ENCODE assay signal across 20 cellular contexts in genomic region chr14:97757491-97757890, GRCh38.
"Had no signal": no experiment of that assay in that cellular context is flagged by ENCODE, and none has a peak within 500 bp of the region (broad histone marks: within the 10 kb centered on the region; RNA-seq: fewer than 3 reads in every experiment).

No MANE protein-coding gene starts in this region.

- H3K4me1 Mint-ChIP-seq: memory B cell; stimulated activated memory B cell treated with anti-CD40 and anti-IgM and Interleukin-4, amounts not matched to agents 10 μg/mL and 1 μg/mL and 100 μg/mL, for 72 hours had no signal

- H3K9me3 Mint-ChIP-seq: memory B cell; natural killer cell treated with Interleukin-12 subunit alpha and Interleukin-12 subunit beta and Interleukin-15 and Interleukin-18, amount 100 ng/mL, for 72 hours; stimulated activated memory B cell treated with anti-CD40 and anti-IgM and Interleukin-4, amounts not matched to agents 10 μg/mL and 1 μg/mL and 100 μg/mL, for 72 hours; stimulated activated naive CD8-positive, alpha-beta T cell treated with anti-CD3 and anti-CD28 coated beads, Interleukin-15, Interleukin-2, amounts not matched to agents 100 ng/mL and 50 ng/mL, for 24 hours had no signal

- H3K27me3 Mint-ChIP-seq: memory B cell; natural killer cell treated with Interleukin-12 subunit alpha and Interleukin-12 subunit beta and Interleukin-15 and Interleukin-18, amount 100 ng/mL, for 72 hours; stimulated activated memory B cell treated with anti-CD40 and anti-IgM and Interleukin-4, amounts not matched to agents 10 μg/mL and 1 μg/mL and 100 μg/mL, for 72 hours; stimulated activated naive CD8-positive, alpha-beta T cell treated with anti-CD3 and anti-CD28 coated beads, Interleukin-15, Interleukin-2, amounts not matched to agents 100 ng/mL and 50 ng/mL, for 24 hours had no signal

- H3K27ac Mint-ChIP-seq: memory B cell; natural killer cell treated with Interleukin-12 subunit alpha and Interleukin-12 subunit beta and Interleukin-15 and Interleukin-18, amount 100 ng/mL, for 72 hours; stimulated activated memory B cell treated with anti-CD40 and anti-IgM and Interleukin-4, amounts not matched to agents 10 μg/mL and 1 μg/mL and 100 μg/mL, for 72 hours; stimulated activated naive CD8-positive, alpha-beta T cell treated with anti-CD3 and anti-CD28 coated beads, Interleukin-15, Interleukin-2, amounts not matched to agents 100 ng/mL and 50 ng/mL, for 24 hours had no signal

- H3K4me3 Mint-ChIP-seq: memory B cell; natural killer cell treated with Interleukin-12 subunit alpha and Interleukin-12 subunit beta and Interleukin-15 and Interleukin-18, amount 100 ng/mL, for 72 hours; stimulated activated memory B cell treated with anti-CD40 and anti-IgM and Interleukin-4, amounts not matched to agents 10 μg/mL and 1 μg/mL and 100 μg/mL, for 72 hours; stimulated activated naive CD8-positive, alpha-beta T cell treated with anti-CD3 and anti-CD28 coated beads, Interleukin-15, Interleukin-2, amounts not matched to agents 100 ng/mL and 50 ng/mL, for 24 hours had no signal

- DNase-seq: effector memory CD4-positive, alpha-beta T cell; heart left ventricle; hippocampal formation; left ventricle myocardium inferior; lower lobe of right lung; midbrain; psoas muscle; retina; right lobe of liver; stimulated activated CD4-positive, alpha-beta T cell treated with anti-CD3 and anti-CD28 coated beads, Interleukin-4, amount 100 ng/mL, for 1 hour; testis; upper lobe of right lung had no signal

- H3K27ac ChIP-seq: heart left ventricle, left ventricle myocardium inferior, lower lobe of right lung, parathyroid adenoma, psoas muscle, right lobe of liver, testis, tibial nerve, upper lobe of right lung, vagina had no signal

- H3K36me3 Mint-ChIP-seq: memory B cell; natural killer cell treated with Interleukin-12 subunit alpha and Interleukin-12 subunit beta and Interleukin-15 and Interleukin-18, amount 100 ng/mL, for 72 hours; stimulated activated memory B cell treated with anti-CD40 and anti-IgM and Interleukin-4, amounts not matched to agents 10 μg/mL and 1 μg/mL and 100 μg/mL, for 72 hours had no signal

- ATAC-seq: esophagus mucosa; heart left ventricle; lower lobe of right lung; natural killer cell treated with Interleukin-12 subunit alpha and Interleukin-12 subunit beta and Interleukin-15 and Interleukin-18, amount 100 ng/mL, for 72 hours; psoas muscle; right lobe of liver; stimulated activated memory B cell treated with anti-CD40 and anti-IgM and Interleukin-4, amounts not matched to agents 10 μg/mL and 1 μg/mL and 100 μg/mL, for 72 hours; upper lobe of right lung had no signal
